9 cellular contexts compared by ENCODE assay signal in the genomic region with DNA sequence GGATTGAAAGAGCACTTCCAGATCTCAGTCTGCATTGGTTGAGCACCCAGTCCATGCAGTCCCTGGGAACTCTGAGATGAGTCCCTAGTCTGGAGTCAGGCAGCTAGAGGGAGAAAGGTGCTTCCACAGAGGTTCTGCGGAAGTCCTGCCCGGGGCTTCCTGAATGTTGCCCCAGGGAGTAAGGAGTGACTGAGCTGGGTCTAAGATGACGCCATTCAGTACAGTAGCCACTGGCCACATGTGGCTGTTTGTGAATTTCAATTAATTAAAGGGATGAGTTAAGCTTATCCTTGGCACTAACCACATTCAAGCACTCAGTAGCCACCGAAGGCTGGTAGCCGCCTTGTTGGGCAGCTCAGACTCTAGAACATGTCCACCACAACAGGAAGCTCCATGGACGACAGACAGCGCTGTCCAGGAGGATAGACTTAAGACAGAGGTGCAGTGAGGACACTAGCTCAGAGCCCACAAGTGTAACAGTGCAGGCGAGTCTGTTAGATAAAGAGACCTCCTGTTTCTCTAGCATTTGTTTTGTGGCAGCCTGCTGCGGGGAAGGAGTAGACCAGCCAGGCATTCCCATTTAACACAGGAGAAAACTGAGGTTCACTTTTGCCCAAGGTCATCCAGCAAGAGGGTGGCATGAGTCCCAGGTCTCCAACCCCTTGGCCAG.
DNase-seq lines count a peak whose midpoint lies in the region; ATAC-seq and TF ChIP-seq lines count a peak whose summit lies in the region.
"Had no signal": no experiment of that assay in that cellular context is flagged by ENCODE, and none has a peak within 500 bp of the region (broad histone marks: within the 10 kb centered on the region; RNA-seq: fewer than 3 reads in every experiment).

No MANE protein-coding gene starts in this region.

- no peak for ATAC-seq in activated T-cell treated with anti-CD3 and anti-CD28 coated beads, Interleukin-2, amount 50 U/mL, for 4 hours
- ATAC-seq in thoracic aorta (ENCODE audit: insufficient number of reproducible peaks, low FRiP score, low read depth) (no peak), GM19455 (IDR thresholded peaks at IDR 0.05; ENCODE audit: unreplicated experiment) (no peak)

- no peaks in the 10 kb centered on the region for H3K9me3 Mint-ChIP-seq in activated T-cell treated with anti-CD3 and anti-CD28 coated beads, Interleukin-2, amount 50 U/mL, for 4 hours
- H3K9me3 Mint-ChIP-seq in activated T-helper 1 cell treated with anti-CD3 and anti-CD28 coated beads, Interleukin-12 subunit alpha, Interleukin-12 subunit beta, Interleukin-2, Interleukin-4 antibody, amounts not matched to agents 30 ng/mL and 10 ng/mL and 1 ng/mL, durations not matched to agents 14 hours and 24 hours and 36 hours: no peaks in the 10 kb centered on the region
- no peaks in the 10 kb centered on the region for H3K9me3 Mint-ChIP-seq in mesothelial cell of epicardium

- no peaks in the 10 kb centered on the region for H3K36me3 Mint-ChIP-seq in activated T-cell treated with anti-CD3 and anti-CD28 coated beads, Interleukin-2, amount 50 U/mL, for 4 hours (ENCODE audit: insufficient read depth)
- H3K36me3 Mint-ChIP-seq in activated T-helper 1 cell treated with anti-CD3 and anti-CD28 coated beads, Interleukin-12 subunit alpha, Interleukin-12 subunit beta, Interleukin-2, Interleukin-4 antibody, amounts not matched to agents 30 ng/mL and 10 ng/mL and 1 ng/mL, durations not matched to agents 14 hours and 24 hours and 36 hours (ENCODE audit: low read depth): peaks cover 19% of the 10 kb centered on the region
- H3K36me3 Mint-ChIP-seq in mesothelial cell of epicardium: no peaks in the 10 kb centered on the region

- no peak for DNase-seq in activated T-cell treated with anti-CD3 and anti-CD28 coated beads, Interleukin-2, amount 50 U/mL, for 4 hours
- no peak for DNase-seq in activated T-cell treated with anti-CD3 and anti-CD28 coated beads, Interleukin-2, amount 50 U/mL, for 48 hours
- no peak for DNase-seq in activated T-helper 1 cell treated with anti-CD3 and anti-CD28 coated beads, Interleukin-12 subunit alpha, Interleukin-12 subunit beta, Interleukin-2, Interleukin-4 antibody, amounts not matched to agents 30 ng/mL and 10 ng/mL and 1 ng/mL, durations not matched to agents 14 hours and 24 hours and 36 hours (ENCODE audit: low spot score)
- DNase-seq in mesothelial cell of epicardium (ENCODE audit: low spot score in 2 of 2, unreplicated experiment in 2 of 2) (no peak), thoracic aorta (ENCODE audit: low spot score) (no peak), NCI-H2107 (lab: John Stamatoyannopoulos, UW) (no peak), NCI-H2107 treated with DMSO at 0.1 percent for 48 hours (lab: John Stamatoyannopoulos, UW; ENCODE audit: unreplicated experiment) (no peak)
- DNase-seq: NCI-H146 had no signal

- no peaks in the 10 kb centered on the region for H3K36me3 ChIP-seq in thoracic aorta

- H3K9me3 ChIP-seq in thoracic aorta: no peaks in the 10 kb centered on the region

- no peaks in the 10 kb centered on the region for H3K27me3 Mint-ChIP-seq in activated T-cell treated with anti-CD3 and anti-CD28 coated beads, Interleukin-2, amount 50 U/mL, for 4 hours (ENCODE audit: low read depth)
- no peaks in the 10 kb centered on the region for H3K27me3 Mint-ChIP-seq in activated T-helper 1 cell treated with anti-CD3 and anti-CD28 coated beads, Interleukin-12 subunit alpha, Interleukin-12 subunit beta, Interleukin-2, Interleukin-4 antibody, amounts not matched to agents 30 ng/mL and 10 ng/mL and 1 ng/mL, durations not matched to agents 14 hours and 24 hours and 36 hours (ENCODE audit: insufficient read depth)
- H3K27me3 Mint-ChIP-seq in mesothelial cell of epicardium (ENCODE audit: low read depth): no peaks in the 10 kb centered on the region

- TF ChIP-seq CTCF in mesothelial cell of epicardium (IDR thresholded peaks at IDR 0.05; ENCODE audit: unreplicated experiment): no peak
- no peak for TF ChIP-seq CTCF in thoracic aorta (IDR thresholded peaks at IDR 0.05)

- H3K27ac Mint-ChIP-seq in activated T-helper 1 cell treated with anti-CD3 and anti-CD28 coated beads, Interleukin-12 subunit alpha, Interleukin-12 subunit beta, Interleukin-2, Interleukin-4 antibody, amounts not matched to agents 30 ng/mL and 10 ng/mL and 1 ng/mL, durations not matched to agents 14 hours and 24 hours and 36 hours: peak overlapping the region; percentile 96
- peak overlapping the region; percentile 43 for H3K27ac Mint-ChIP-seq in mesothelial cell of epicardium

- peaks cover 52 to 82% of the 10 kb centered on the region in 2 donors for H3K4me1 ChIP-seq in thoracic aorta (ENCODE audit: control insufficient read depth in 1 of 2, low read depth in 2 of 2)

- H3K4me1 Mint-ChIP-seq in activated T-cell treated with anti-CD3 and anti-CD28 coated beads, Interleukin-2, amount 50 U/mL, for 4 hours (ENCODE audit: low read depth): peaks cover 67% of the 10 kb centered on the region
- H3K4me1 Mint-ChIP-seq in activated T-helper 1 cell treated with anti-CD3 and anti-CD28 coated beads, Interleukin-12 subunit alpha, Interleukin-12 subunit beta, Interleukin-2, Interleukin-4 antibody, amounts not matched to agents 30 ng/mL and 10 ng/mL and 1 ng/mL, durations not matched to agents 14 hours and 24 hours and 36 hours (ENCODE audit: low read depth): peaks cover 82% of the 10 kb centered on the region
- peaks cover 47% of the 10 kb centered on the region for H3K4me1 Mint-ChIP-seq in mesothelial cell of epicardium

- intact Hi-C loops in activated T-helper 1 cell treated with anti-CD3 and anti-CD28 coated beads, Interleukin-12 subunit alpha, Interleukin-12 subunit beta, Interleukin-2, Interleukin-4 antibody, amounts not matched to agents 30 ng/mL and 10 ng/mL and 1 ng/mL, durations not matched to agents 14 hours and 24 hours and 36 hours (cut with micrococcal nuclease): loop anchor here (2.0 to 10.0 kb wide), 3 partner anchors 71 to 1219 kb away; partner anchors contain the start of gene ANXA11

- peak overlapping the region; percentile 91 to 98 for H3K27ac ChIP-seq in thoracic aorta

- no peaks in the 10 kb centered on the region for H3K27me3 ChIP-seq in thoracic aorta (replicated peaks; ENCODE audit: insufficient read depth)

- peak overlapping the region; percentile 9 for H3K4me3 ChIP-seq in thoracic aorta

- peak overlapping the region; percentile 78 for H3K4me3 Mint-ChIP-seq in activated T-cell treated with anti-CD3 and anti-CD28 coated beads, Interleukin-2, amount 50 U/mL, for 4 hours
- H3K4me3 Mint-ChIP-seq in activated T-helper 1 cell treated with anti-CD3 and anti-CD28 coated beads, Interleukin-12 subunit alpha, Interleukin-12 subunit beta, Interleukin-2, Interleukin-4 antibody, amounts not matched to agents 30 ng/mL and 10 ng/mL and 1 ng/mL, durations not matched to agents 14 hours and 24 hours and 36 hours: peak overlapping the region; percentile 87
- H3K4me3 Mint-ChIP-seq in mesothelial cell of epicardium: peak overlapping the region; percentile 10

Comparison
In these comparisons a context has a peak if more than half of its experiments do, and no peak if none do; other contexts are left out.
1. H3K4me3 Mint-ChIP-seq: peak in every context shown above with its lines; median percentile 87 in activated T-helper 1 cell treated with anti-CD3 and anti-CD28 coated beads, Interleukin-12 subunit alpha, Interleukin-12 subunit beta, Interleukin-2, Interleukin-4 antibody, amounts not matched to agents 30 ng/mL and 10 ng/mL and 1 ng/mL, durations not matched to agents 14 hours and 24 hours and 36 hours; 78 in activated T-cell treated with anti-CD3 and anti-CD28 coated beads, Interleukin-2, amount 50 U/mL, for 4 hours; 10 in mesothelial cell of epicardium.